Comparison of ENCODE assay signal across 1 cellular context in the genomic region with DNA sequence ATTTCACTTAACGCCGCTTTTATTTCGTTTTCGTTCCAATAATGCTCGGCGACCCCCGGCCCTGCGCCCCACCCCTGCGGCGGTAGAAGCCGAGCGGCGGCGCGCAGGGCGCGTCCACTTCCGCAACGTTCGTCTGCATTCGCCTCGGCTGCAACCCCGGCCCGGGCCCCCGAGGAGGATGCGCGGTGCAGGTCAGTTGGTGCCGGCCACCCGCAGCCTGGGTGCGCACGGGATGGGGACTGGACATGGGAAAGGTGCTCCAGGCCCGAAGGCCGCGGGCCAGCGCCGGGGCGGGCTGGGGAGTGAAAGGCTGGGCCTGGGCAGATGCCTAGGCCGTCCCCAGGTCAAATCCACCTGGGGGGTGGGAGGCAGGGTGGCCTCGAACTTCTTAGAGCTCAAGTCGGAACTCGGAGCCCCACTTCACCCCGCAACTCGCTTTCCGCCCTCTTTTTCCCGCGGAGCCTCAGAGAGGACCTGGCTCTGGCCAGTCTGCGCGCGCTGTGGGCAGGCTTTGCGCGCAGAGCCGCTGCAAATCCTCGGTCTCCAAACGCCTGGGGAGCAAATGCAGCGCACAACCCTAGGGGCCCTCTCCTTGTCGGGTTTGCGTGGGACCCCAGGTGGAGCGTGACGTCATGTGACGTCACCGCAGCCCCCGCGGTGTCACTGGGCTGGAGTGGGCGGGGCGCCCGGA.
TF ChIP-seq lines count a peak whose summit lies in the region.

No MANE protein-coding gene starts in this region.

TF ChIP-seq in IMR-90, 13 proteins besides CTCF, POLR2A, EP300 and RAD21 (continued from another document):
- TF ChIP-seq, protein P1, sequence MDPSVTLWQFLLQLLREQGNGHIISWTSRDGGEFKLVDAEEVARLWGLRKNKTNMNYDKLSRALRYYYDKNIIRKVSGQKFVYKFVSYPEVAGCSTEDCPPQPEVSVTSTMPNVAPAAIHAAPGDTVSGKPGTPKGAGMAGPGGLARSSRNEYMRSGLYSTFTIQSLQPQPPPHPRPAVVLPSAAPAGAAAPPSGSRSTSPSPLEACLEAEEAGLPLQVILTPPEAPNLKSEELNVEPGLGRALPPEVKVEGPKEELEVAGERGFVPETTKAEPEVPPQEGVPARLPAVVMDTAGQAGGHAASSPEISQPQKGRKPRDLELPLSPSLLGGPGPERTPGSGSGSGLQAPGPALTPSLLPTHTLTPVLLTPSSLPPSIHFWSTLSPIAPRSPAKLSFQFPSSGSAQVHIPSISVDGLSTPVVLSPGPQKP (IDR thresholded peaks at IDR 0.05; ENCODE audit: borderline replicate concordance, low read depth, low read length) = no peak
- no peak for TF ChIP-seq CEBPB (IDR thresholded peaks at IDR 0.05; ENCODE audit: low read depth, low read length)
- TF ChIP-seq RFX5 (IDR thresholded peaks at IDR 0.05; ENCODE audit: low read depth, low read length) = no peak
- TF ChIP-seq BHLHE40 (IDR thresholded peaks at IDR 0.05; ENCODE audit: low read depth, low read length) = no peak
- TF ChIP-seq MXI1 (IDR thresholded peaks at IDR 0.05; ENCODE audit: borderline replicate concordance, low read depth, low read length) = no peak
- no peak for TF ChIP-seq CHD1 (IDR thresholded peaks at IDR 0.05; ENCODE audit: low read depth, low read length)
- TF ChIP-seq MAFK (IDR thresholded peaks at IDR 0.05; ENCODE audit: low read depth, low read length) = no peak
- no peak for TF ChIP-seq SMC3 (IDR thresholded peaks at IDR 0.05; ENCODE audit: low read depth, low read length)
- TF ChIP-seq MAZ (IDR thresholded peaks at IDR 0.05; ENCODE audit: borderline replicate concordance, low read depth, low read length) = no peak
- TF ChIP-seq NFE2L2 (IDR thresholded peaks at IDR 0.05; ENCODE audit: low read depth, low read length) = no peak
